ENCODE assay signal across 7 cellular contexts in genomic region chr2:85605406-85606115, GRCh38. TPM values are rescaled to one million over a fixed set of nuclear protein-coding genes. Genes with fewer than 3 reads are reported as not detected.
DNase-seq lines count a peak whose midpoint lies in the region; ATAC-seq and TF ChIP-seq lines count a peak whose summit lies in the region.
"Had no signal": no experiment of that assay in that cellular context is flagged by ENCODE, and none has a peak within 500 bp of the region (broad histone marks: within the 10 kb centered on the region; RNA-seq: fewer than 3 reads in every experiment).

No MANE protein-coding gene starts in this region.

- DNase-seq in OCI-LY7 (ENCODE audit: low spot score), result no peak
- no peak for DNase-seq in esophagus squamous epithelium (lab: John Stamatoyannopoulos, UW)
- DNase-seq in stimulated activated effector memory CD8-positive, alpha-beta T cell treated with anti-CD3 and anti-CD28 coated beads, Interleukin-12 subunit alpha, Interleukin-12 subunit beta, amount 100 ng/mL, for 72 hours (ENCODE audit: low spot score in 2 of 2), result no peak
- DNase-seq in pons (ENCODE audit: low spot score), result no peak
- no peak for DNase-seq in GF-D8 (lab: John Stamatoyannopoulos, UW)
- DNase-seq: WERI-Rb-1 had no signal

- BruUV-seq in OCI-LY7 (replicated peaks; lab: Mats Ljungman, UMichigan), result TSS peak; percentile 12

- peaks cover 40% of the 10 kb centered on the region for H3K36me3 ChIP-seq in OCI-LY7 (ENCODE audit: insufficient read depth, low read length)
- peaks cover 0 to 40% (median 6%) of the 10 kb centered on the region in 3 donors for H3K36me3 ChIP-seq in esophagus squamous epithelium

- peaks cover 17% of the 10 kb centered on the region for H3K4me1 ChIP-seq in OCI-LY7 (ENCODE audit: insufficient read depth, low read length, poor library complexity, severe bottlenecking)
- peaks cover 28 to 92% (median 42%) of the 10 kb centered on the region in 3 donors for H3K4me1 ChIP-seq in esophagus squamous epithelium

- TF ChIP-seq POLR2A in esophagus squamous epithelium (IDR thresholded peaks at IDR 0.05), result no peak

- no peak overlapping the region for H3K27ac ChIP-seq in OCI-LY7 (ENCODE audit: low read depth, low read length, poor library complexity, severe bottlenecking)
- peak overlapping the region; percentile 3 to 70 (median 60) for H3K27ac ChIP-seq in esophagus squamous epithelium
- H3K27ac ChIP-seq: WERI-Rb-1 had no signal

- peaks cover 56% of the 10 kb centered on the region for H3K36me3 Mint-ChIP-seq in stimulated activated effector memory CD8-positive, alpha-beta T cell treated with anti-CD3 and anti-CD28 coated beads, Interleukin-12 subunit alpha, Interleukin-12 subunit beta, amount 100 ng/mL, for 72 hours

- no peaks in the 10 kb centered on the region for H3K9me2 ChIP-seq in OCI-LY7 (ENCODE audit: insufficient read depth, low read length)

- peak overlapping the region; percentile 58 for H3K27ac Mint-ChIP-seq in stimulated activated effector memory CD8-positive, alpha-beta T cell treated with anti-CD3 and anti-CD28 coated beads, Interleukin-12 subunit alpha, Interleukin-12 subunit beta, amount 100 ng/mL, for 72 hours
- H3K27ac Mint-ChIP-seq: memory B cell had no signal

- H3K4me3 ChIP-seq in OCI-LY7 (ENCODE audit: low read depth, low read length, poor library complexity, severe bottlenecking) (no peak overlapping the region), esophagus squamous epithelium (no peak overlapping the region)

- no peak overlapping the region for H3K4me3 Mint-ChIP-seq in stimulated activated effector memory CD8-positive, alpha-beta T cell treated with anti-CD3 and anti-CD28 coated beads, Interleukin-12 subunit alpha, Interleukin-12 subunit beta, amount 100 ng/mL, for 72 hours
- H3K4me3 Mint-ChIP-seq: memory B cell had no signal

- H3K9me3 Mint-ChIP-seq in stimulated activated effector memory CD8-positive, alpha-beta T cell treated with anti-CD3 and anti-CD28 coated beads, Interleukin-12 subunit alpha, Interleukin-12 subunit beta, amount 100 ng/mL, for 72 hours, result no peaks in the 10 kb centered on the region
- H3K9me3 Mint-ChIP-seq: memory B cell had no signal

- H3K4me1 Mint-ChIP-seq in stimulated activated effector memory CD8-positive, alpha-beta T cell treated with anti-CD3 and anti-CD28 coated beads, Interleukin-12 subunit alpha, Interleukin-12 subunit beta, amount 100 ng/mL, for 72 hours, result peaks cover 43% of the 10 kb centered on the region

- POLR2A ChIA-PET in OCI-LY7 (lab: Charles Lee), result interaction anchor here (0.6 to 2.1 kb wide), 6 partner anchors 10 to 180 kb away, joined by 3 to 19 read pairs (median 4); partner anchors contain the start of genes RNF181 and VAMP8

- TF ChIP-seq CTCF in OCI-LY7 (conservative IDR thresholded peaks at IDR 0.05; ENCODE audit: low read length) (no peak), esophagus squamous epithelium (IDR thresholded peaks at IDR 0.05) (no peak)

- no peak overlapping the region for H2AFZ ChIP-seq in OCI-LY7 (ENCODE audit: low read length)

- H3K27me3 ChIP-seq in esophagus squamous epithelium, result no peaks in the 10 kb centered on the region

- CTCF ChIA-PET in OCI-LY7 (lab: Charles Lee; ENCODE audit: unreplicated experiment), result no interaction called here

- H3K79me2 ChIP-seq in OCI-LY7 (ENCODE audit: insufficient read depth, low read depth, low read length), result peaks cover 6% of the 10 kb centered on the region; the same call in 1 of the 2 replicates

- intact Hi-C loops in OCI-LY7 (cut with micrococcal nuclease; ENCODE audit: unreplicated experiment), result no loop called here
- intact Hi-C loops in esophagus squamous epithelium (cut with DNase I), result no loop called here

- H3K9me3 ChIP-seq in OCI-LY7 (ENCODE audit: low read length) (no peaks in the 10 kb centered on the region), esophagus squamous epithelium (no peaks in the 10 kb centered on the region)

- no peaks in the 10 kb centered on the region; the same call in 1 of the 2 replicates for H4K20me1 ChIP-seq in OCI-LY7 (ENCODE audit: insufficient read depth, low read length)

- ATAC-seq in stimulated activated effector memory CD8-positive, alpha-beta T cell treated with anti-CD3 and anti-CD28 coated beads, Interleukin-12 subunit alpha, Interleukin-12 subunit beta, amount 100 ng/mL, for 72 hours, result no peak

- no peak overlapping the region for H3K4me2 ChIP-seq in OCI-LY7 (ENCODE audit: low read length)

- WGBS in esophagus squamous epithelium, 2 donors, result 33 to 43% methylated on average over 4 of the region's 4 CpGs

RNA-seq across cellular contexts. Expression of gene TMEM150A, which starts 3.1 kb away (rescaled TPM):
- total RNA-seq in OCI-LY7 (2014; rRNA removed; shearing (Covaris generic)), result 0.92 TPM in 1 of 2 replicates, not detected in the other
- total RNA-seq in OCI-LY7 (2022) (0.74 and 1.1 TPM in 2 replicates), esophagus squamous epithelium (10 to 100 TPM in 1 of 4 donors, 1 to 10 TPM in 3; 6.3 to 15.8 (median 7.4) TPM)

RNA-seq across cellular contexts. Expression of gene C2orf68, which starts 6.3 kb away (rescaled TPM):
- 62.0 and 86.7 TPM in 2 replicates for total RNA-seq in OCI-LY7 (2014; rRNA removed; shearing (Covaris generic))
- total RNA-seq in OCI-LY7 (2022), result 86.2 and 96.1 TPM in 2 replicates
- total RNA-seq in esophagus squamous epithelium, result 10 to 100 TPM in 3 of 4 donors, 1 to 10 TPM in 1; 9.4 to 17.1 (median 14.7) TPM

RNA-seq across cellular contexts. Expression of gene RNF181, which starts 10.0 kb away (rescaled TPM):
- total RNA-seq in OCI-LY7 (2014; rRNA removed; shearing (Covaris generic)), result 98.4 and 179 TPM in 2 replicates
- total RNA-seq in OCI-LY7 (2022) (95.1 and 97.8 TPM in 2 replicates), esophagus squamous epithelium (100 to 1,000 TPM in 3 of 4 donors, 10 to 100 TPM in 1; 88.3 to 128 (median 115) TPM)

RNA-seq across cellular contexts. Expression of gene USP39, which starts 10.4 kb away (rescaled TPM):
- 76.2 and 79.8 TPM in 2 replicates for total RNA-seq in OCI-LY7 (2014; rRNA removed; shearing (Covaris generic))
- total RNA-seq in OCI-LY7 (2022) (74.5 and 83.2 TPM in 2 replicates), esophagus squamous epithelium (10 to 100 TPM; 37.0 to 53.6 (median 40.7) TPM)

RNA-seq across cellular contexts. Expression of gene VAMP5, which starts 21.3 kb away (rescaled TPM):
- 0.54 and 3.0 TPM in 2 replicates for total RNA-seq in OCI-LY7 (2014; rRNA removed; shearing (Covaris generic))
- total RNA-seq in OCI-LY7 (2022) (3.8 and 3.9 TPM in 2 replicates), esophagus squamous epithelium (10 to 100 TPM in 3 of 4 donors, 1 to 10 TPM in 1; 6.1 to 45.6 (median 17.0) TPM)
